ENCODE assay signal across 1 cellular context in the genomic region with DNA sequence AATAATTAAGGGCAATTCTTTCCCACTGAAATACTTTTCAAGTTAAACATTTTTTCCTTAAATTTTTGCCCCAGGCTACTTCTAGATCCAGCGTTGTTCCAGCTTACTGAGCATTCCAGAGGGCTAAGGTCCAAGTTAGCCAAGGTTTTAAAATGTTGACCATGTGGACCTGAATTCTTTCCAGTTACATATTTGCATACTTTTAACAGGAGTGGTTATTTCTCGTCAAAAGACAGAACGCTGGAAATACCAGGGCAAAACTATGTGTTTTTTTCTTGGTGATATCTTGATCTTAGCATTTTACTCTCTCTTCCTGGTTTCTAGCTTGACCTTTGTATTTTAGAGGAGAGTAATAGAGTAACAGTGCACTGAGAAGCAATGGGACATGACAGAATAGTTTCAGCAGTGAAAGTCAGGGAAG.
A peak's percentile ranks its signal among the peaks of the same experiment; 100 is the strongest.
TF ChIP-seq lines count a peak whose summit lies in the region.

No MANE protein-coding gene starts in this region.

TF ChIP-seq in HepG2, 621 proteins besides CTCF, POLR2A, EP300 and RAD21 (continues in another document):
- TF ChIP-seq, protein P1, sequence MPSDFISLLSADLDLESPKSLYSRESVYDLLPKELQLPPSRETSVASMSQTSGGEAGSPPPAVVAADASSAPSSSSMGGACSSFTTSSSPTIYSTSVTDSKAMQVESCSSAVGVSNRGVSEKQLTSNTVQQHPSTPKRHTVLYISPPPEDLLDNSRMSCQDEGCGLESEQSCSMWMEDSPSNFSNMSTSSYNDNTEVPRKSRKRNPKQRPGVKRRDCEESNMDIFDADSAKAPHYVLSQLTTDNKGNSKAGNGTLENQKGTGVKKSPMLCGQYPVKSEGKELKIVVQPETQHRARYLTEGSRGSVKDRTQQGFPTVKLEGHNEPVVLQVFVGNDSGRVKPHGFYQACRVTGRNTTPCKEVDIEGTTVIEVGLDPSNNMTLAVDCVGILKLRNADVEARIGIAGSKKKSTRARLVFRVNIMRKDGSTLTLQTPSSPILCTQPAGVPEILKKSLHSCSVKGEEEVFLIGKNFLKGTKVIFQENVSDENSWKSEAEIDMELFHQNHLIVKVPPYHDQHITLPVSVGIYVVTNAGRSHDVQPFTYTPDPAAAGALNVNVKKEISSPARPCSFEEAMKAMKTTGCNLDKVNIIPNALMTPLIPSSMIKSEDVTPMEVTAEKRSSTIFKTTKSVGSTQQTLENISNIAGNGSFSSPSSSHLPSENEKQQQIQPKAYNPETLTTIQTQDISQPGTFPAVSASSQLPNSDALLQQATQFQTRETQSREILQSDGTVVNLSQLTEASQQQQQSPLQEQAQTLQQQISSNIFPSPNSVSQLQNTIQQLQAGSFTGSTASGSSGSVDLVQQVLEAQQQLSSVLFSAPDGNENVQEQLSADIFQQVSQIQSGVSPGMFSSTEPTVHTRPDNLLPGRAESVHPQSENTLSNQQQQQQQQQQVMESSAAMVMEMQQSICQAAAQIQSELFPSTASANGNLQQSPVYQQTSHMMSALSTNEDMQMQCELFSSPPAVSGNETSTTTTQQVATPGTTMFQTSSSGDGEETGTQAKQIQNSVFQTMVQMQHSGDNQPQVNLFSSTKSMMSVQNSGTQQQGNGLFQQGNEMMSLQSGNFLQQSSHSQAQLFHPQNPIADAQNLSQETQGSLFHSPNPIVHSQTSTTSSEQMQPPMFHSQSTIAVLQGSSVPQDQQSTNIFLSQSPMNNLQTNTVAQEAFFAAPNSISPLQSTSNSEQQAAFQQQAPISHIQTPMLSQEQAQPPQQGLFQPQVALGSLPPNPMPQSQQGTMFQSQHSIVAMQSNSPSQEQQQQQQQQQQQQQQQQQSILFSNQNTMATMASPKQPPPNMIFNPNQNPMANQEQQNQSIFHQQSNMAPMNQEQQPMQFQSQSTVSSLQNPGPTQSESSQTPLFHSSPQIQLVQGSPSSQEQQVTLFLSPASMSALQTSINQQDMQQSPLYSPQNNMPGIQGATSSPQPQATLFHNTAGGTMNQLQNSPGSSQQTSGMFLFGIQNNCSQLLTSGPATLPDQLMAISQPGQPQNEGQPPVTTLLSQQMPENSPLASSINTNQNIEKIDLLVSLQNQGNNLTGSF (CRISPR knock-in tag; IDR thresholded peaks at IDR 0.05): no peak
- TF ChIP-seq, protein P2, sequence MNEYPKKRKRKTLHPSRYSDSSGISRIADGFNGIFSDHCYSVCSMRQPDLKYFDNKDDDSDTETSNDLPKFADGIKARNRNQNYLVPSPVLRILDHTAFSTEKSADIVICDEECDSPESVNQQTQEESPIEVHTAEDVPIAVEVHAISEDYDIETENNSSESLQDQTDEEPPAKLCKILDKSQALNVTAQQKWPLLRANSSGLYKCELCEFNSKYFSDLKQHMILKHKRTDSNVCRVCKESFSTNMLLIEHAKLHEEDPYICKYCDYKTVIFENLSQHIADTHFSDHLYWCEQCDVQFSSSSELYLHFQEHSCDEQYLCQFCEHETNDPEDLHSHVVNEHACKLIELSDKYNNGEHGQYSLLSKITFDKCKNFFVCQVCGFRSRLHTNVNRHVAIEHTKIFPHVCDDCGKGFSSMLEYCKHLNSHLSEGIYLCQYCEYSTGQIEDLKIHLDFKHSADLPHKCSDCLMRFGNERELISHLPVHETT (CRISPR knock-in tag; conservative IDR thresholded peaks at IDR 0.05): no peak
- no peak for TF ChIP-seq NCOA1 (CRISPR knock-in tag; IDR thresholded peaks at IDR 0.05)
- no peak for TF ChIP-seq POGK (CRISPR knock-in tag; conservative IDR thresholded peaks at IDR 0.05)
- TF ChIP-seq, protein P3, sequence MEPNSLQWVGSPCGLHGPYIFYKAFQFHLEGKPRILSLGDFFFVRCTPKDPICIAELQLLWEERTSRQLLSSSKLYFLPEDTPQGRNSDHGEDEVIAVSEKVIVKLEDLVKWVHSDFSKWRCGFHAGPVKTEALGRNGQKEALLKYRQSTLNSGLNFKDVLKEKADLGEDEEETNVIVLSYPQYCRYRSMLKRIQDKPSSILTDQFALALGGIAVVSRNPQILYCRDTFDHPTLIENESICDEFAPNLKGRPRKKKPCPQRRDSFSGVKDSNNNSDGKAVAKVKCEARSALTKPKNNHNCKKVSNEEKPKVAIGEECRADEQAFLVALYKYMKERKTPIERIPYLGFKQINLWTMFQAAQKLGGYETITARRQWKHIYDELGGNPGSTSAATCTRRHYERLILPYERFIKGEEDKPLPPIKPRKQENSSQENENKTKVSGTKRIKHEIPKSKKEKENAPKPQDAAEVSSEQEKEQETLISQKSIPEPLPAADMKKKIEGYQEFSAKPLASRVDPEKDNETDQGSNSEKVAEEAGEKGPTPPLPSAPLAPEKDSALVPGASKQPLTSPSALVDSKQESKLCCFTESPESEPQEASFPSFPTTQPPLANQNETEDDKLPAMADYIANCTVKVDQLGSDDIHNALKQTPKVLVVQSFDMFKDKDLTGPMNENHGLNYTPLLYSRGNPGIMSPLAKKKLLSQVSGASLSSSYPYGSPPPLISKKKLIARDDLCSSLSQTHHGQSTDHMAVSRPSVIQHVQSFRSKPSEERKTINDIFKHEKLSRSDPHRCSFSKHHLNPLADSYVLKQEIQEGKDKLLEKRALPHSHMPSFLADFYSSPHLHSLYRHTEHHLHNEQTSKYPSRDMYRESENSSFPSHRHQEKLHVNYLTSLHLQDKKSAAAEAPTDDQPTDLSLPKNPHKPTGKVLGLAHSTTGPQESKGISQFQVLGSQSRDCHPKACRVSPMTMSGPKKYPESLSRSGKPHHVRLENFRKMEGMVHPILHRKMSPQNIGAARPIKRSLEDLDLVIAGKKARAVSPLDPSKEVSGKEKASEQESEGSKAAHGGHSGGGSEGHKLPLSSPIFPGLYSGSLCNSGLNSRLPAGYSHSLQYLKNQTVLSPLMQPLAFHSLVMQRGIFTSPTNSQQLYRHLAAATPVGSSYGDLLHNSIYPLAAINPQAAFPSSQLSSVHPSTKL (CRISPR knock-in tag; IDR thresholded peaks at IDR 0.05): 0 out of 2 replicates have a peak, but pooled peaks have one; percentile 22
- no peak for TF ChIP-seq ZNF20 (CRISPR knock-in tag; IDR thresholded peaks at IDR 0.05)
- no peak for TF ChIP-seq HMGA1 (CRISPR knock-in tag; conservative IDR thresholded peaks at IDR 0.05)
- TF ChIP-seq MXD4 (CRISPR knock-in tag; IDR thresholded peaks at IDR 0.05): no peak
- no peak for TF ChIP-seq ESRRA (CRISPR knock-in tag; IDR thresholded peaks at IDR 0.05; ENCODE audit: low read depth)
- no peak for TF ChIP-seq ZNF160 (CRISPR knock-in tag; IDR thresholded peaks at IDR 0.05)
- no peak for TF ChIP-seq ZFX (CRISPR knock-in tag; IDR thresholded peaks at IDR 0.05; ENCODE audit: low read depth)
- no peak for TF ChIP-seq ZNF407 (CRISPR knock-in tag; IDR thresholded peaks at IDR 0.05; ENCODE audit: not compliant biosample characterization)
- TF ChIP-seq ATF6 (CRISPR knock-in tag; conservative IDR thresholded peaks at IDR 0.05): no peak
- no peak for TF ChIP-seq ISX (CRISPR knock-in tag; conservative IDR thresholded peaks at IDR 0.05)
- TF ChIP-seq, protein P4, sequence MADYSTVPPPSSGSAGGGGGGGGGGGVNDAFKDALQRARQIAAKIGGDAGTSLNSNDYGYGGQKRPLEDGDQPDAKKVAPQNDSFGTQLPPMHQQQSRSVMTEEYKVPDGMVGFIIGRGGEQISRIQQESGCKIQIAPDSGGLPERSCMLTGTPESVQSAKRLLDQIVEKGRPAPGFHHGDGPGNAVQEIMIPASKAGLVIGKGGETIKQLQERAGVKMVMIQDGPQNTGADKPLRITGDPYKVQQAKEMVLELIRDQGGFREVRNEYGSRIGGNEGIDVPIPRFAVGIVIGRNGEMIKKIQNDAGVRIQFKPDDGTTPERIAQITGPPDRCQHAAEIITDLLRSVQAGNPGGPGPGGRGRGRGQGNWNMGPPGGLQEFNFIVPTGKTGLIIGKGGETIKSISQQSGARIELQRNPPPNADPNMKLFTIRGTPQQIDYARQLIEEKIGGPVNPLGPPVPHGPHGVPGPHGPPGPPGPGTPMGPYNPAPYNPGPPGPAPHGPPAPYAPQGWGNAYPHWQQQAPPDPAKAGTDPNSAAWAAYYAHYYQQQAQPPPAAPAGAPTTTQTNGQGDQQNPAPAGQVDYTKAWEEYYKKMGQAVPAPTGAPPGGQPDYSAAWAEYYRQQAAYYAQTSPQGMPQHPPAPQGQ (CRISPR knock-in tag; IDR thresholded peaks at IDR 0.05; ENCODE audit: borderline replicate concordance): no peak
- TF ChIP-seq ZNF317 (CRISPR knock-in tag; IDR thresholded peaks at IDR 0.05): no peak
- TF ChIP-seq ZFP36L1 (CRISPR knock-in tag; IDR thresholded peaks at IDR 0.05): no peak
- TF ChIP-seq, protein P5, sequence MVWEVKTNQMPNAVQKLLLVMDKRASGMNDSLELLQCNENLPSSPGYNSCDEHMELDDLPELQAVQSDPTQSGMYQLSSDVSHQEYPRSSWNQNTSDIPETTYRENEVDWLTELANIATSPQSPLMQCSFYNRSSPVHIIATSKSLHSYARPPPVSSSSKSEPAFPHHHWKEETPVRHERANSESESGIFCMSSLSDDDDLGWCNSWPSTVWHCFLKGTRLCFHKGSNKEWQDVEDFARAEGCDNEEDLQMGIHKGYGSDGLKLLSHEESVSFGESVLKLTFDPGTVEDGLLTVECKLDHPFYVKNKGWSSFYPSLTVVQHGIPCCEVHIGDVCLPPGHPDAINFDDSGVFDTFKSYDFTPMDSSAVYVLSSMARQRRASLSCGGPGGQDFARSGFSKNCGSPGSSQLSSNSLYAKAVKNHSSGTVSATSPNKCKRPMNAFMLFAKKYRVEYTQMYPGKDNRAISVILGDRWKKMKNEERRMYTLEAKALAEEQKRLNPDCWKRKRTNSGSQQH (CRISPR knock-in tag; IDR thresholded peaks at IDR 0.05; ENCODE audit: low read depth): no peak
- no peak for TF ChIP-seq NAIF1 (CRISPR knock-in tag; IDR thresholded peaks at IDR 0.05; ENCODE audit: borderline replicate concordance)
- TF ChIP-seq ZNF282 (IDR thresholded peaks at IDR 0.05; ENCODE audit: partially characterized antibody): no peak
